Comparison of ENCODE assay signal across 17 cellular contexts in genomic region chr13:51241720-51242119, GRCh38. TPM values are rescaled to one million over a fixed set of nuclear protein-coding genes. Genes with fewer than 3 reads are reported as not detected.
DNase-seq lines count a peak whose midpoint lies in the region; ATAC-seq, FAIRE-seq and TF ChIP-seq lines count a peak whose summit lies in the region.
"Had no signal": no experiment of that assay in that cellular context is flagged by ENCODE, and none has a peak within 500 bp of the region (broad histone marks: within the 10 kb centered on the region; RNA-seq: fewer than 3 reads in every experiment).

No MANE protein-coding gene starts in this region.

- H3K4me2 ChIP-seq in mammary epithelial cell (ENCODE audit: insufficient read depth, low read depth, low read length): no peak overlapping the region

- H3K4me3 Mint-ChIP-seq in MCF 10A (ENCODE audit: unreplicated experiment): no peak overlapping the region
- no peak overlapping the region for H3K4me3 Mint-ChIP-seq in naive thymus-derived CD4-positive, alpha-beta T cell
- H3K4me3 Mint-ChIP-seq: activated CD4-positive, alpha-beta T cell treated with anti-CD3 and anti-CD28 coated beads, Interleukin-2, amount 10 ng/mL, durations not matched to agents 24 days and 14 days; CD8-positive, alpha-beta T cell; immature natural killer cell had no signal

- no peak overlapping the region for H3K27ac ChIP-seq in mammary epithelial cell (ENCODE audit: insufficient read depth, low read depth, low read length)
- no peak overlapping the region for H3K27ac ChIP-seq in body of pancreas
- H3K27ac ChIP-seq in naive thymus-derived CD4-positive, alpha-beta T cell (ENCODE audit: low read depth, low read length): no peak overlapping the region
- no peak overlapping the region for H3K27ac ChIP-seq in small intestine (ENCODE audit: low read depth in 1 of 2, low read length in 1 of 2)

- no peak overlapping the region for H2AFZ ChIP-seq in mammary epithelial cell (ENCODE audit: low read depth, low read length)

- H3K9me3 ChIP-seq in mammary epithelial cell (replicated peaks; ENCODE audit: insufficient read depth, low read length) (no peaks in the 10 kb centered on the region), body of pancreas (no peaks in the 10 kb centered on the region), small intestine (ENCODE audit: control insufficient read depth, low read depth) (no peaks in the 10 kb centered on the region)
- no peaks in the 10 kb centered on the region for H3K9me3 ChIP-seq in naive thymus-derived CD4-positive, alpha-beta T cell (ENCODE audit: control insufficient read depth in 2 of 3, low read length in 3 of 3)

- H3K27me3 ChIP-seq in mammary epithelial cell (ENCODE audit: insufficient read depth, low read length) (peaks cover 4% of the 10 kb centered on the region), body of pancreas (no peaks in the 10 kb centered on the region), small intestine (ENCODE audit: control insufficient read depth in 2 of 2, insufficient read depth in 2 of 2, low read length in 2 of 2) (no peaks in the 10 kb centered on the region)
- no peaks in the 10 kb centered on the region for H3K27me3 ChIP-seq in naive thymus-derived CD4-positive, alpha-beta T cell (ENCODE audit: control insufficient read depth in 2 of 2, insufficient read depth in 2 of 2, low read length in 2 of 2)

- BruUV-seq in MCF 10A (replicated peaks; lab: Mats Ljungman, UMichigan): no TSS peak
- BruUV-seq in mammary epithelial cell (replicated peaks; lab: Mats Ljungman, UMichigan): no TSS peak

- H3K27me3 Mint-ChIP-seq in MCF 10A (ENCODE audit: insufficient read depth, unreplicated experiment): no peaks in the 10 kb centered on the region
- H3K27me3 Mint-ChIP-seq in naive thymus-derived CD4-positive, alpha-beta T cell: peaks cover 2 to 10% (median 6%) of the 10 kb centered on the region in 5 donors
- H3K27me3 Mint-ChIP-seq: activated CD4-positive, alpha-beta T cell treated with anti-CD3 and anti-CD28 coated beads, Interleukin-2, amount 10 ng/mL, durations not matched to agents 24 days and 14 days had no signal

- DNase-seq in MCF 10A (ENCODE audit: unreplicated experiment) (peak; percentile 32), mammary epithelial cell (no peak), body of pancreas (peak in 1 of 4 donors; percentile 40), small intestine (no peak), DMS114 treated with DMSO at 0.1 percent for 48 hours (lab: John Stamatoyannopoulos, UW; ENCODE audit: unreplicated experiment) (no peak), inferior parietal cortex (ENCODE audit: extremely low spot score) (no peak), urothelium cell line (ENCODE audit: low spot score) (no peak)
- DNase-seq in naive thymus-derived CD4-positive, alpha-beta T cell: no peak
- DNase-seq: activated CD4-positive, alpha-beta T cell treated with anti-CD3 and anti-CD28 coated beads, Interleukin-2, amount 10 ng/mL, durations not matched to agents 24 days and 14 days; activated T-cell treated with anti-CD3 and anti-CD28 coated beads for 4 hours; CD8-positive, alpha-beta T cell; central memory CD4-positive, alpha-beta T cell; immature natural killer cell; NCI-H1930; NCI-H774 had no signal

- dilution Hi-C loops in mammary epithelial cell (cut with HindIII; ENCODE audit: low sequenced_read_pairs): no loop called here

- no peak overlapping the region for H3K4me3 ChIP-seq in mammary epithelial cell (replicated peaks in 1 of 3; ENCODE audit: insufficient read depth in 1 of 3, low read depth in 2 of 3, low read length in 3 of 3)
- no peak overlapping the region for H3K4me3 ChIP-seq in body of pancreas
- H3K4me3 ChIP-seq in naive thymus-derived CD4-positive, alpha-beta T cell (ENCODE audit: low read length): no peak overlapping the region
- H3K4me3 ChIP-seq in small intestine (ENCODE audit: low read depth in 1 of 2, low read length in 2 of 2): no peak overlapping the region

- intact Hi-C loops in MCF 10A (cut with micrococcal nuclease) (no loop called here), mammary epithelial cell (cut with micrococcal nuclease) (no loop called here), body of pancreas (cut with DNase I) (no loop called here)
- intact Hi-C loops in naive thymus-derived CD4-positive, alpha-beta T cell (cut with micrococcal nuclease): no loop called here

- ATAC-seq in body of pancreas: peak; percentile 59
- ATAC-seq in naive thymus-derived CD4-positive, alpha-beta T cell: peak; percentile 54
- ATAC-seq: activated naive CD4-positive, alpha-beta T cell treated with anti-CD3 and anti-CD28 coated beads, Interleukin-2, amount 50 U/mL, for 72 hours; CD8-positive, alpha-beta T cell had no signal

- no peaks in the 10 kb centered on the region for H3K4me1 ChIP-seq in mammary epithelial cell (ENCODE audit: insufficient read depth, low read length)
- no peaks in the 10 kb centered on the region for H3K4me1 ChIP-seq in body of pancreas
- no peaks in the 10 kb centered on the region for H3K4me1 ChIP-seq in naive thymus-derived CD4-positive, alpha-beta T cell (ENCODE audit: control insufficient read depth in 2 of 2, insufficient read depth in 2 of 2, low read length in 2 of 2)
- no peaks in the 10 kb centered on the region for H3K4me1 ChIP-seq in small intestine (ENCODE audit: control insufficient read depth in 2 of 2, insufficient read depth in 1 of 2, low read depth in 1 of 2, low read length in 1 of 2)

- no peaks in the 10 kb centered on the region for H3K4me1 Mint-ChIP-seq in MCF 10A (ENCODE audit: insufficient read depth, unreplicated experiment)
- H3K4me1 Mint-ChIP-seq in naive thymus-derived CD4-positive, alpha-beta T cell: no peaks in the 10 kb centered on the region
- H3K4me1 Mint-ChIP-seq: activated CD4-positive, alpha-beta T cell treated with anti-CD3 and anti-CD28 coated beads, Interleukin-2, amount 10 ng/mL, durations not matched to agents 24 days and 14 days had no signal

- no peak for FAIRE-seq in small intestine (lab: Jason Lieb, UNC)
- FAIRE-seq in urothelium cell line (lab: Jason Lieb, UNC): no peak

- TF ChIP-seq POLR2A in body of pancreas (IDR thresholded peaks at IDR 0.05): no peak

- H3K36me3 Mint-ChIP-seq in MCF 10A (ENCODE audit: insufficient read depth, unreplicated experiment): no peaks in the 10 kb centered on the region
- no peaks in the 10 kb centered on the region for H3K36me3 Mint-ChIP-seq in naive thymus-derived CD4-positive, alpha-beta T cell
- H3K36me3 Mint-ChIP-seq: activated naive CD4-positive, alpha-beta T cell treated with anti-CD3 and anti-CD28 coated beads, Interleukin-2, amount 50 U/mL, for 72 hours; CD8-positive, alpha-beta T cell; immature natural killer cell had no signal

- 37% methylated on average over 6 of the region's 6 CpGs for WGBS in mammary epithelial cell (ENCODE audit: low coverage, missing lambda C conversion rate)
- WGBS in body of pancreas, 2 donors: 73 to 76% methylated on average over 6 of the region's 6 CpGs
- 73 to 80% (median 75%) methylated on average over 6 of the region's 6 CpGs for WGBS in small intestine, 3 donors

- POLR2A ChIA-PET in MCF 10A (lab: Yijun Ruan, JAX): no interaction called here
- POLR2A ChIA-PET in naive thymus-derived CD4-positive, alpha-beta T cell (lab: Charles Lee): no interaction called here

- H3K79me2 ChIP-seq in mammary epithelial cell (ENCODE audit: insufficient read depth, low read length): no peaks in the 10 kb centered on the region

- no peaks in the 10 kb centered on the region for H4K20me1 ChIP-seq in mammary epithelial cell (ENCODE audit: insufficient read depth, low read length)

- TF ChIP-seq CTCF in MCF 10A (IDR thresholded peaks at IDR 0.05; ENCODE audit: unreplicated experiment) (no peak), mammary epithelial cell (conservative IDR thresholded peaks at IDR 0.05 in 1 of 2, IDR thresholded peaks at IDR 0.05 in 1 of 2; ENCODE audit: extremely low read depth in 1 of 2, insufficient read depth in 1 of 2, low read depth in 1 of 2, low read length in 2 of 2) (no peak), body of pancreas (IDR thresholded peaks at IDR 0.05) (no peak)

- CTCF ChIA-PET in MCF 10A (lab: Yijun Ruan, JAX) (no interaction called here), mammary epithelial cell (lab: Charles Lee; ENCODE audit: low non-redundant PET) (no interaction called here)
- CTCF ChIA-PET in naive thymus-derived CD4-positive, alpha-beta T cell (lab: Charles Lee): no interaction called here

- H3K27ac Mint-ChIP-seq in MCF 10A (ENCODE audit: low read depth, unreplicated experiment): no peak overlapping the region
- H3K27ac Mint-ChIP-seq in naive thymus-derived CD4-positive, alpha-beta T cell: no peak overlapping the region
- H3K27ac Mint-ChIP-seq: activated CD4-positive, alpha-beta T cell treated with anti-CD3 and anti-CD28 coated beads, Interleukin-2, amount 10 ng/mL, durations not matched to agents 24 days and 14 days; activated naive CD4-positive, alpha-beta T cell treated with anti-CD3 and anti-CD28 coated beads, Interleukin-2, amount 50 U/mL, for 72 hours; CD8-positive, alpha-beta T cell; immature natural killer cell had no signal

- H3K9me3 Mint-ChIP-seq in MCF 10A (ENCODE audit: unreplicated experiment): no peaks in the 10 kb centered on the region
- H3K9me3 Mint-ChIP-seq in naive thymus-derived CD4-positive, alpha-beta T cell: peaks cover 0 to 1% (median 0%) of the 10 kb centered on the region in 11 donors
- H3K9me3 Mint-ChIP-seq: activated CD4-positive, alpha-beta T cell treated with anti-CD3 and anti-CD28 coated beads, Interleukin-2, amount 10 ng/mL, durations not matched to agents 24 days and 14 days; activated naive CD4-positive, alpha-beta T cell treated with anti-CD3 and anti-CD28 coated beads, Interleukin-2, amount 50 U/mL, for 72 hours; CD8-positive, alpha-beta T cell; immature natural killer cell had no signal

- no peaks in the 10 kb centered on the region for H3K36me3 ChIP-seq in mammary epithelial cell (ENCODE audit: insufficient read depth, low read length)
- H3K36me3 ChIP-seq in body of pancreas (replicated peaks in 1 of 2; ENCODE audit: insufficient read depth in 1 of 2, low read depth in 2 of 2): no peaks in the 10 kb centered on the region
- no peaks in the 10 kb centered on the region for H3K36me3 ChIP-seq in naive thymus-derived CD4-positive, alpha-beta T cell (ENCODE audit: control insufficient read depth in 2 of 3, insufficient read depth in 3 of 3, low read length in 3 of 3)
- no peaks in the 10 kb centered on the region for H3K36me3 ChIP-seq in small intestine (ENCODE audit: control insufficient read depth in 2 of 2, insufficient read depth in 2 of 2, low read length in 2 of 2)

- no peak overlapping the region for H3K9ac ChIP-seq in mammary epithelial cell (ENCODE audit: insufficient read depth, low read length)

- in situ Hi-C loops in mammary epithelial cell (cut with MboI; ENCODE audit: low sequenced_read_pairs in 2 of 2): no loop called here

RNA-seq across cellular contexts. Expression of gene FAM124A, which starts 19.5 kb away (rescaled TPM):
- total RNA-seq in MCF 10A (2022) (0.12 and 0.15 TPM in 2 replicates), mammary epithelial cell (under 1 TPM; 0.12 to 0.33 TPM), body of pancreas (1 to 10 TPM in 1 of 2 donors, under 1 TPM in 1; 0.78 to 2.0 TPM)
- polyA plus RNA-seq in mammary epithelial cell (0.15 TPM), small intestine (1 to 10 TPM in 1 of 3 donors, under 1 TPM in 1, not detected in 1; 0.22 to 1.8 TPM)
- polyA minus RNA-seq in mammary epithelial cell: not detected
- total RNA-seq in naive thymus-derived CD4-positive, alpha-beta T cell: under 1 TPM in 2 of 5 experiments, not detected in 3; 0.12 to 0.85 TPM
- not detected for polyA plus RNA-seq in naive thymus-derived CD4-positive, alpha-beta T cell
- total RNA-seq: LHCN-M2 had no signal
